Comparison of ENCODE assay signal across 13 cellular contexts in the genomic region with DNA sequence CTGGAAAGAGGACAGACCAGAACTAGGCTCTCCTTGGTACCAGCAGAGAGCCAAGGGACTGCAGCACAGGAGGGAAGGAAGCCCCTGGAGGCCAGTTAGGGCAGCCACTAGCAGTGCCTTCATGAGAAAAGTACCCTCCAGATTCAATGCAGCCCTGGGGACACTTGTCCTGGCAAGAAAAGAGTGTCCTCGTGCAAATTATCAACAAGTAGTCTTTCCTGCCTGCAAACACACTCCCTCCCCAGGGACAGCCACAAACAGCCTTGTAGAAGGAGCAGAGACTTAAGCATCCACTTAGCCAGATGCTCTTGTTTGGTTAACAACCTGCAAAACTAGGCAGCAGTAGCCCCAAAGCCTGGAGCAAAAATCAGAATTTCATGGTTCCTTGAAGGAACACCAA. TPM values are rescaled to one million over a fixed set of nuclear protein-coding genes. Genes with fewer than 3 reads are reported as not detected.
DNase-seq lines count a peak whose midpoint lies in the region; ATAC-seq, FAIRE-seq and TF ChIP-seq lines count a peak whose summit lies in the region.
"Had no signal": no experiment of that assay in that cellular context is flagged by ENCODE, and none has a peak within 500 bp of the region (broad histone marks: within the 10 kb centered on the region; RNA-seq: fewer than 3 reads in every experiment).

No MANE protein-coding gene starts in this region.

- DNase-seq in BE2C (no peak), HTR-8/SVneo (ENCODE audit: insufficient read length, low spot score) (peak; percentile 44), astrocyte of the cerebellum (ENCODE audit: low read depth) (no peak), mucosa of descending colon (peak in 1 of 3 donors; percentile 18), NCI-H1048 (lab: John Stamatoyannopoulos, UW) (no peak)
- DNase-seq in activated CD8-positive, alpha-beta memory T cell treated with anti-CD3 and anti-CD28 coated beads, Interleukin-2, amount 10 ng/mL, durations not matched to agents 7 days and 5 days, result no peak
- DNase-seq: Caco-2; naive thymus-derived CD4-positive, alpha-beta T cell; stimulated activated CD4-positive, alpha-beta T cell treated with anti-CD3 and anti-CD28 coated beads, Interleukin-2, amount 100 ng/mL, for 24 hours; testis had no signal

- peak; percentile 49 for FAIRE-seq in HTR-8/SVneo (lab: Jason Lieb, UNC)

- TF ChIP-seq CTCF in BE2C (IDR thresholded peaks at IDR 0.05; ENCODE audit: low read depth, low read length) (peak; percentile 21), astrocyte of the cerebellum (IDR thresholded peaks at IDR 0.05; ENCODE audit: low read depth, low read length, missing control alignments) (peak; percentile 24), mucosa of descending colon (IDR thresholded peaks at IDR 0.05) (no peak)

- intact Hi-C loops in mucosa of descending colon (cut with DNase I, micrococcal nuclease), result no loop called here

- H3K27me3 Mint-ChIP-seq in activated CD8-positive, alpha-beta memory T cell treated with anti-CD3 and anti-CD28 coated beads, Interleukin-2, amount 10 ng/mL, durations not matched to agents 7 days and 5 days, result no peaks in the 10 kb centered on the region
- H3K27me3 Mint-ChIP-seq: IgD-negative memory B cell; naive thymus-derived CD4-positive, alpha-beta T cell had no signal

- no peak overlapping the region for H3K4me3 Mint-ChIP-seq in activated CD8-positive, alpha-beta memory T cell treated with anti-CD3 and anti-CD28 coated beads, Interleukin-2, amount 10 ng/mL, durations not matched to agents 7 days and 5 days
- H3K4me3 Mint-ChIP-seq: IgD-negative memory B cell; naive thymus-derived CD4-positive, alpha-beta T cell had no signal

- CTCF ChIA-PET in activated CD8-positive, alpha-beta memory T cell treated with anti-CD3 and anti-CD28 coated beads, Interleukin-2, amount 10 ng/mL, durations not matched to agents 7 days and 5 days (lab: Charles Lee), result no interaction called here

- no peaks in the 10 kb centered on the region for H3K9me3 Mint-ChIP-seq in activated CD8-positive, alpha-beta memory T cell treated with anti-CD3 and anti-CD28 coated beads, Interleukin-2, amount 10 ng/mL, durations not matched to agents 7 days and 5 days (ENCODE audit: low read depth)
- H3K9me3 Mint-ChIP-seq: IgD-negative memory B cell; naive thymus-derived CD4-positive, alpha-beta T cell had no signal

- H3K4me1 ChIP-seq in BE2C, result no peaks in the 10 kb centered on the region
- peaks cover 11% of the 10 kb centered on the region for H3K4me1 ChIP-seq in mucosa of descending colon (ENCODE audit: low read depth)
- H3K4me1 ChIP-seq: Caco-2, testis had no signal

- no peak overlapping the region for H3K27ac Mint-ChIP-seq in activated CD8-positive, alpha-beta memory T cell treated with anti-CD3 and anti-CD28 coated beads, Interleukin-2, amount 10 ng/mL, durations not matched to agents 7 days and 5 days

- no peaks in the 10 kb centered on the region for H3K36me3 ChIP-seq in BE2C
- no peaks in the 10 kb centered on the region for H3K36me3 ChIP-seq in mucosa of descending colon (ENCODE audit: low read depth)

- ATAC-seq in mucosa of descending colon, result peak; percentile 46
- ATAC-seq in GM21529 (IDR thresholded peaks at IDR 0.05; ENCODE audit: unreplicated experiment), result no peak
- ATAC-seq in GM21447 (IDR thresholded peaks at IDR 0.05; ENCODE audit: unreplicated experiment), result no peak
- no peak for ATAC-seq in activated CD8-positive, alpha-beta memory T cell treated with anti-CD3 and anti-CD28 coated beads, Interleukin-2, amount 10 ng/mL, durations not matched to agents 7 days and 5 days
- ATAC-seq: naive thymus-derived CD4-positive, alpha-beta T cell had no signal

- H3K4me3 ChIP-seq in BE2C (ENCODE audit: low read depth, low read length), result no peak overlapping the region
- no peak overlapping the region for H3K4me3 ChIP-seq in astrocyte of the cerebellum (ENCODE audit: low read depth, low read length)
- no peak overlapping the region for H3K4me3 ChIP-seq in mucosa of descending colon
- H3K4me3 ChIP-seq: testis had no signal

- H3K9me3 ChIP-seq in BE2C, result no peaks in the 10 kb centered on the region
- no peaks in the 10 kb centered on the region for H3K9me3 ChIP-seq in mucosa of descending colon
- H3K9me3 ChIP-seq: Caco-2, testis had no signal

- H3K36me3 Mint-ChIP-seq in activated CD8-positive, alpha-beta memory T cell treated with anti-CD3 and anti-CD28 coated beads, Interleukin-2, amount 10 ng/mL, durations not matched to agents 7 days and 5 days, result peaks cover 4% of the 10 kb centered on the region

- no peaks in the 10 kb centered on the region for H3K27me3 ChIP-seq in BE2C
- H3K27me3 ChIP-seq: testis had no signal

- in situ Hi-C loops in astrocyte of the cerebellum (cut with HindIII; ENCODE audit: low sequenced_read_pairs), result no loop called here

- no peaks in the 10 kb centered on the region for H3K4me1 Mint-ChIP-seq in activated CD8-positive, alpha-beta memory T cell treated with anti-CD3 and anti-CD28 coated beads, Interleukin-2, amount 10 ng/mL, durations not matched to agents 7 days and 5 days
- H3K4me1 Mint-ChIP-seq: naive thymus-derived CD4-positive, alpha-beta T cell had no signal

RNA-seq across cellular contexts. Expression of a gene that starts 24.3 kb away (rescaled TPM):
- 66.5 TPM for polyA plus RNA-seq in BE2C (2012; ENCODE audit: insufficient read depth, insufficient read length, low read depth)
- total RNA-seq in mucosa of descending colon, result 10 to 100 TPM; 26.9 to 91.5 (median 50.1) TPM
- total RNA-seq in activated CD8-positive, alpha-beta memory T cell treated with anti-CD3 and anti-CD28 coated beads, Interleukin-2, amount 10 ng/mL, durations not matched to agents 7 days and 5 days, result 10 to 100 TPM; 17.2 to 20.4 TPM

RNA-seq across cellular contexts. Expression of a gene that starts 51.9 kb away (rescaled TPM):
- 1,644 TPM for polyA plus RNA-seq in BE2C (2012; ENCODE audit: insufficient read depth, insufficient read length, low read depth)
- 1,000 to 10,000 TPM; 1,560 to 1,757 (median 1,606) TPM for total RNA-seq in mucosa of descending colon
- total RNA-seq in activated CD8-positive, alpha-beta memory T cell treated with anti-CD3 and anti-CD28 coated beads, Interleukin-2, amount 10 ng/mL, durations not matched to agents 7 days and 5 days, result 1,000 to 10,000 TPM; 1,297 to 1,567 TPM
